10 cellular contexts compared by ENCODE assay signal in the genomic region with DNA sequence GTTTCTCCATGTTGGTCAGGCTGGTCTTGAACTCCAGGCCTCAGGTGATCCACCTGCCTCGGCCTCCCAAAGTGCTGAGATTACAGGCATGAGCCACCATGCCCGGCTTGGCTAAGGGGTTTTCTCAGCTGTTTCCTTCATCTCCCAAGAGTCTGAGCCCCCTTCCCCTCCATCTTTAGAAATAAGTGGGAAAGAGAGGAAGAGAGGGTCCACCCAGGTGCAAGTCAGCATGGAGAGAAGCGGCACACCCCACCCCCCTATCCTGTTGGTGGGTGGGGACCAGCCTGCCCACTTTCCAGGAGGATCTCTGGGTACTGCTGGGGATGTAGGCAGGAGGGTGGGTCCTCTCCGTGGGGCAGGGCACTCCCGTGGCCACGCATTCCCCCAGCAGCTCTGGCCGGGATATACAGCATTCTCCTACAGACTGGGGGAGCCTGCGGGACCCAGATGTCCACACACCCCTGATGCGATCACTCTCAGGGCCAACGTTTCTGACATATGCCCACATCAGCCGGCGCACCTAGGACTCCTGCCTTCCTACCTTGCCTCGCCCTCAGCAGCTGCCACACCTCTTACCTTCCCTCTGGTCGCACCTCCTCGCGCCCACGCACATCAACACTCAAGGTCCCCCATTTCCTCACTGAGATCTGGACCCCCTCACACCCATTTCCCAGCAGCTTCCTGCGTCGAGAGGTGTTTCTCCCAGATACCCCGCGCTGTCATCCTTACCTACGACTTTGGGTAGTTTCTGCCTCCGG. TPM values are rescaled to one million over a fixed set of nuclear protein-coding genes. Genes with fewer than 3 reads are reported as not detected.
A peak's percentile ranks its signal among the peaks of the same experiment; 100 is the strongest.
DNase-seq lines count a peak whose midpoint lies in the region; ATAC-seq, FAIRE-seq and TF ChIP-seq lines count a peak whose summit lies in the region.
"Had no signal": no experiment of that assay in that cellular context is flagged by ENCODE, and none has a peak within 500 bp of the region (broad histone marks: within the 10 kb centered on the region; RNA-seq: fewer than 3 reads in every experiment).

No MANE protein-coding gene starts in this region.

- H3K36me3 Mint-ChIP-seq in CD4-positive, alpha-beta memory T cell = no peaks in the 10 kb centered on the region
- H3K36me3 Mint-ChIP-seq in GM23338 (ENCODE audit: low read depth) (peaks cover 4% of the 10 kb centered on the region), astrocyte (ENCODE audit: low read depth, unreplicated experiment) (peaks cover 14% of the 10 kb centered on the region), nephron progenitor cell (ENCODE audit: low read depth) (peaks cover 14% of the 10 kb centered on the region)

- DNase-seq in CD4-positive, alpha-beta memory T cell = no peak
- DNase-seq in GM23338 (ENCODE audit: low spot score) (no peak), astrocyte (ENCODE audit: low read depth) (no peak), nephron progenitor cell (no peak), foreskin fibroblast (no peak), amniotic stem cell (lab: John Stamatoyannopoulos, UW) (no peak), H7 (no peak), AG08395 (ENCODE audit: low spot score) (no peak)
- DNase-seq: SJCRH30 had no signal

- ATAC-seq in GM23338 = no peak

- H3K27me3 Mint-ChIP-seq in CD4-positive, alpha-beta memory T cell = peaks cover 7 to 8% of the 10 kb centered on the region in 2 donors
- H3K27me3 Mint-ChIP-seq in GM23338 (ENCODE audit: insufficient read depth, low read depth, poor library complexity) = peaks cover 85% of the 10 kb centered on the region
- peaks cover 34% of the 10 kb centered on the region for H3K27me3 Mint-ChIP-seq in astrocyte (ENCODE audit: low read depth, unreplicated experiment)
- H3K27me3 Mint-ChIP-seq in nephron progenitor cell (ENCODE audit: low read depth, poor library complexity) = peaks cover 64% of the 10 kb centered on the region

- CTCF ChIA-PET in CD4-positive, alpha-beta memory T cell (lab: Charles Lee; ENCODE audit: partially characterized antibody) = interaction anchor here (0.7 to 2.6 kb wide), 4 partner anchors 10 to 317 kb away, joined by 3 to 20 read pairs (median 11); no protein-coding TSS in a partner anchor

- peak overlapping the region; percentile 67 to 92 (median 83) for H3K27ac Mint-ChIP-seq in CD4-positive, alpha-beta memory T cell
- H3K27ac Mint-ChIP-seq in GM23338 (no peak overlapping the region), astrocyte (ENCODE audit: unreplicated experiment) (peak overlapping the region; percentile 12), nephron progenitor cell (no peak overlapping the region)

- H4K20me1 ChIP-seq in GM23338 (replicated peaks; ENCODE audit: insufficient read depth) = peaks cover 6% of the 10 kb centered on the region; the same call in 1 of the 2 replicates
- peaks cover 87% of the 10 kb centered on the region for H4K20me1 ChIP-seq in astrocyte (ENCODE audit: insufficient read depth, low read length)

- H3K79me2 ChIP-seq in GM23338 (replicated peaks; ENCODE audit: insufficient read depth) (no peaks in the 10 kb centered on the region), astrocyte (ENCODE audit: insufficient read depth, low read length) (peaks cover 31% of the 10 kb centered on the region)

- H2AFZ ChIP-seq in GM23338 (no peak overlapping the region), astrocyte (ENCODE audit: low read depth, low read length) (no peak overlapping the region)

- peak overlapping the region; percentile 68 to 92 (median 89) for H3K4me3 Mint-ChIP-seq in CD4-positive, alpha-beta memory T cell
- H3K4me3 Mint-ChIP-seq in GM23338 = peak overlapping the region; percentile 53
- H3K4me3 Mint-ChIP-seq in astrocyte (ENCODE audit: unreplicated experiment) = peak overlapping the region; percentile 20
- peak overlapping the region; percentile 68 for H3K4me3 Mint-ChIP-seq in nephron progenitor cell

- no peaks in the 10 kb centered on the region for H3K9me3 Mint-ChIP-seq in CD4-positive, alpha-beta memory T cell
- no peaks in the 10 kb centered on the region; the same call in 1 of the 3 replicates for H3K9me3 Mint-ChIP-seq in GM23338
- peaks cover 4% of the 10 kb centered on the region for H3K9me3 Mint-ChIP-seq in astrocyte (ENCODE audit: unreplicated experiment)
- H3K9me3 Mint-ChIP-seq in nephron progenitor cell = no peaks in the 10 kb centered on the region

- H3K4me1 ChIP-seq in CD4-positive, alpha-beta memory T cell (ENCODE audit: insufficient read depth, low read length) = peaks cover 37% of the 10 kb centered on the region
- H3K4me1 ChIP-seq in GM23338 (ENCODE audit: insufficient read depth) = peaks cover 4% of the 10 kb centered on the region; the same call in 1 of the 2 replicates
- H3K4me1 ChIP-seq in astrocyte (ENCODE audit: insufficient read depth, low read length) = peaks cover 10% of the 10 kb centered on the region
- H3K4me1 ChIP-seq: SJCRH30 had no signal

- intact Hi-C loops in CD4-positive, alpha-beta memory T cell (cut with micrococcal nuclease) = loop anchor here (1.0 kb wide), 2 partner anchors 28 to 35 kb away; no protein-coding TSS in a partner anchor

- H3K9me2 ChIP-seq in GM23338 (ENCODE audit: insufficient read depth) = no peaks in the 10 kb centered on the region

- TF ChIP-seq CTCF in GM23338 (conservative IDR thresholded peaks at IDR 0.05; ENCODE audit: low read depth in 2 of 2) (no peak), astrocyte (IDR thresholded peaks at IDR 0.05; ENCODE audit: insufficient read depth, low read depth, low read length) (no peak), nephron progenitor cell (IDR thresholded peaks at IDR 0.05) (no peak), foreskin fibroblast (IDR thresholded peaks at IDR 0.05; ENCODE audit: low read depth, low read length) (no peak)

- H3K4me2 ChIP-seq in GM23338 (peak overlapping the region; percentile 77), astrocyte (ENCODE audit: low read length) (no peak overlapping the region)

- POLR2A ChIA-PET in CD4-positive, alpha-beta memory T cell (lab: Charles Lee; ENCODE audit: partially characterized antibody) = interaction anchor here (0.6 to 4.9 kb wide), 17 partner anchors 10 to 313 kb away, joined by 3 to 52 read pairs (median 4); a partner anchor contains a TSS

- H3F3A ChIP-seq in GM23338 (replicated peaks; ENCODE audit: low read depth) = 0 out of 2 replicates have a peak, but pooled peaks cover 10% of the 10 kb centered on the region

- no peaks in the 10 kb centered on the region for H3K9me3 ChIP-seq in CD4-positive, alpha-beta memory T cell (ENCODE audit: control insufficient read depth in 1 of 2, low read length in 2 of 2)
- H3K9me3 ChIP-seq in astrocyte (ENCODE audit: insufficient read depth, low read depth, low read length) = no peaks in the 10 kb centered on the region
- H3K9me3 ChIP-seq: SJCRH30 had no signal

- no peaks in the 10 kb centered on the region for H3K36me3 ChIP-seq in CD4-positive, alpha-beta memory T cell (ENCODE audit: insufficient read depth, low read length)
- no peaks in the 10 kb centered on the region for H3K36me3 ChIP-seq in GM23338 (ENCODE audit: insufficient read depth)
- peaks cover 7% of the 10 kb centered on the region for H3K36me3 ChIP-seq in astrocyte (ENCODE audit: insufficient read depth, low read length)
- H3K36me3 ChIP-seq in H7 (replicated peaks; ENCODE audit: control insufficient read depth, insufficient read depth, low read length) = peaks cover 6% of the 10 kb centered on the region

- no peak for FAIRE-seq in astrocyte (lab: Jason Lieb, UNC)
- FAIRE-seq: colon had no signal

- H3K4me3 ChIP-seq in CD4-positive, alpha-beta memory T cell (ENCODE audit: low read length in 2 of 2) = peak overlapping the region; percentile 37 to 65
- H3K4me3 ChIP-seq in GM23338 = peak overlapping the region; percentile 49
- H3K4me3 ChIP-seq in astrocyte (ENCODE audit: insufficient read depth, low read depth, low read length) = no peak overlapping the region
- H3K4me3 ChIP-seq in foreskin fibroblast (ENCODE audit: low read depth in 1 of 2, low read length in 2 of 2) = no peak overlapping the region
- H3K4me3 ChIP-seq in H7 (ENCODE audit: insufficient read depth, low read depth, low read length) = no peak overlapping the region
- H3K4me3 ChIP-seq: SJCRH30 had no signal

- H3K4me1 Mint-ChIP-seq in CD4-positive, alpha-beta memory T cell = peaks cover 9 to 40% (median 17%) of the 10 kb centered on the region in 4 donors
- peaks cover 4% of the 10 kb centered on the region for H3K4me1 Mint-ChIP-seq in GM23338
- no peaks in the 10 kb centered on the region for H3K4me1 Mint-ChIP-seq in astrocyte (ENCODE audit: low read depth, unreplicated experiment)
- peaks cover 16% of the 10 kb centered on the region for H3K4me1 Mint-ChIP-seq in nephron progenitor cell

- no peak overlapping the region for H3K9ac ChIP-seq in astrocyte (ENCODE audit: low read length)

- no peak overlapping the region for H3K27ac ChIP-seq in CD4-positive, alpha-beta memory T cell (ENCODE audit: low read depth, low read length)
- H3K27ac ChIP-seq in GM23338 (ENCODE audit: low read depth) (no peak overlapping the region), astrocyte (ENCODE audit: low read depth, low read length) (no peak overlapping the region)
- H3K27ac ChIP-seq: SJCRH30 had no signal

- peaks cover 11% of the 10 kb centered on the region for H3K27me3 ChIP-seq in CD4-positive, alpha-beta memory T cell (ENCODE audit: insufficient read depth, low read length)
- H3K27me3 ChIP-seq in GM23338 (ENCODE audit: insufficient read depth) = peaks cover 91% of the 10 kb centered on the region
- H3K27me3 ChIP-seq in astrocyte (ENCODE audit: insufficient read depth, low read length) = no peaks in the 10 kb centered on the region
- H3K27me3 ChIP-seq in H7 (ENCODE audit: control insufficient read depth, insufficient read depth, low read length) = peaks cover 28% of the 10 kb centered on the region
- H3K27me3 ChIP-seq: SJCRH30 had no signal

RNA-seq across cellular contexts. Expression of a gene that starts 8.9 kb away (rescaled TPM):
- total RNA-seq in CD4-positive, alpha-beta memory T cell = 1 to 10 TPM; 2.6 to 2.7 TPM
- polyA plus RNA-seq in CD4-positive, alpha-beta memory T cell = 1 to 10 TPM in 1 of 2 donors, under 1 TPM in 1; 0.12 to 1.1 TPM
- total RNA-seq in GM23338 (2014; rRNA removed; shearing (Covaris generic)) = 16.6 and 17.0 TPM in 2 replicates
- 1.8 and 2.2 TPM in 2 replicates for polyA plus RNA-seq in GM23338 (2016; fragmentation: Nextera tagmentation; extraction: Ambion mirVana)
- total RNA-seq in astrocyte = 17.3 and 22.5 TPM in 2 replicates
- 11.5 and 15.0 TPM in 2 replicates for total RNA-seq in H7 (2014; rRNA removed; shearing (Covaris generic))

RNA-seq across cellular contexts. Expression of a gene that starts 34.7 kb away (rescaled TPM):
- 10 to 100 TPM; 16.5 to 17.4 TPM for total RNA-seq in CD4-positive, alpha-beta memory T cell
- polyA plus RNA-seq in CD4-positive, alpha-beta memory T cell = 10 to 100 TPM in 1 of 2 donors, 1 to 10 TPM in 1; 3.0 to 10.1 TPM
- total RNA-seq in GM23338 (2014; rRNA removed; shearing (Covaris generic)) = 78.2 and 94.0 TPM in 2 replicates
- 16.1 and 17.0 TPM in 2 replicates for polyA plus RNA-seq in GM23338 (2016; fragmentation: Nextera tagmentation; extraction: Ambion mirVana)
- total RNA-seq in astrocyte = 14.2 and 14.3 TPM in 2 replicates
- total RNA-seq in H7 (2014; rRNA removed; shearing (Covaris generic)) = 67.5 and 69.6 TPM in 2 replicates

Comparison
In these comparisons a context has a peak if more than half of its experiments do, and no peak if none do; other contexts are left out.
1. H3K4me3 ChIP-seq: peak in CD4-positive, alpha-beta memory T cell (2 of 2) and GM23338 (single experiment); none in astrocyte (single experiment), foreskin fibroblast (0 of 2) and H7 (single experiment).
2. H3K27ac Mint-ChIP-seq: peak in CD4-positive, alpha-beta memory T cell (7 of 7) and astrocyte (single experiment); none in GM23338 (single experiment) and nephron progenitor cell (single experiment).
3. H3K4me3 Mint-ChIP-seq: peak in every context shown above with its lines; median percentile 89 in CD4-positive, alpha-beta memory T cell; 68 in nephron progenitor cell; 53 in GM23338; 20 in astrocyte.